ENCODE assay signal across 8 cellular contexts in genomic region chr3:131381445-131382291, GRCh38. TPM values are rescaled to one million over a fixed set of nuclear protein-coding genes. Genes with fewer than 3 reads are reported as not detected.
A peak's percentile ranks its signal among the peaks of the same experiment; 100 is the strongest.
DNase-seq lines count a peak whose midpoint lies in the region; ATAC-seq and TF ChIP-seq lines count a peak whose summit lies in the region.

TSS of gene NUDT16 (plus strand) at chr3:131381774. CDS start at chr3:131381805, 31 bp downstream.

- H3K36me3 ChIP-seq in A673 (ENCODE audit: insufficient read depth, low read length, poor library complexity, severe bottlenecking): no peaks in the 10 kb centered on the region

- H3K4me1 Mint-ChIP-seq in WTC11: peaks cover 15% of the 10 kb centered on the region

- intact Hi-C loops in A673 (cut with micrococcal nuclease; ENCODE audit: unreplicated experiment): no loop called here

- TF ChIP-seq CTCF in A673 (conservative IDR thresholded peaks at IDR 0.05; ENCODE audit: low read depth, low read length) (no peak), WTC11 (IDR thresholded peaks at IDR 0.05) (no peak), cardiac fibroblast (IDR thresholded peaks at IDR 0.05; ENCODE audit: low read depth, low read length) (no peak)

- POLR2A ChIA-PET in A673 (lab: Charles Lee; ENCODE audit: low non-redundant PET) (no interaction called here), WTC11 (lab: Charles Lee) (interaction anchor here (0.5 to 2.1 kb wide), 11 partner anchors 10 to 634 kb away, joined by 3 to 31 read pairs (median 4); partner anchors contain the start of gene ATP2C1)

- H3K27ac Mint-ChIP-seq in WTC11: peak within 1 kb of the TSS; percentile 97

- ATAC-seq in GM18867 (IDR thresholded peaks at IDR 0.05; ENCODE audit: unreplicated experiment) (peak; percentile 98), HG03097 (IDR thresholded peaks at IDR 0.05; ENCODE audit: low FRiP score, unreplicated experiment) (peak; percentile 99), WTC11 (peak; percentile 97)

- H3K9me3 ChIP-seq in A673 (ENCODE audit: low read depth, low read length, poor library complexity, severe bottlenecking): no peaks in the 10 kb centered on the region

- peaks cover 16% of the 10 kb centered on the region for H3K36me3 Mint-ChIP-seq in WTC11

- no peak within 1 kb of the TSS for H3K27ac ChIP-seq in A673 (ENCODE audit: low read depth, low read length, poor library complexity, severe bottlenecking)
- peak within 1 kb of the TSS; percentile 36 to 87 (median 77) for H3K27ac ChIP-seq in skin epidermis

- no peaks in the 10 kb centered on the region for H3K27me3 Mint-ChIP-seq in WTC11 (ENCODE audit: low read depth)

- no TSS peak for BruUV-seq in A673 (replicated peaks; lab: Mats Ljungman, UMichigan)

- H3K9me3 Mint-ChIP-seq in WTC11: no peaks in the 10 kb centered on the region

- H3K4me3 Mint-ChIP-seq in WTC11: peak within 1 kb of the TSS; percentile 94

- CTCF ChIA-PET in A673 (lab: Charles Lee): no interaction called here
- CTCF ChIA-PET in WTC11 (lab: Charles Lee): interaction anchor here (0.7 to 1.8 kb wide), 7 partner anchors 11 to 1106 kb away, joined by 3 to 5 read pairs (median 3); no protein-coding TSS in a partner anchor

- H3K4me1 ChIP-seq in A673 (ENCODE audit: insufficient read depth, low read length, poor library complexity, severe bottlenecking): no peaks in the 10 kb centered on the region

- H3K27me3 ChIP-seq in A673 (replicated peaks; ENCODE audit: insufficient read depth, low read depth, low read length, poor library complexity): peaks cover 9% of the 10 kb centered on the region

- H3K4me3 ChIP-seq in A673 (ENCODE audit: low read depth, low read length, poor library complexity, severe bottlenecking): peak within 1 kb of the TSS; percentile 34
- peak within 1 kb of the TSS; percentile 85 to 96 for H3K4me3 ChIP-seq in cardiac fibroblast (replicated peaks in 1 of 2; ENCODE audit: low read depth in 2 of 2, low read length in 2 of 2)
- H3K4me3 ChIP-seq in skin epidermis: peak within 1 kb of the TSS; percentile 79 to 97 (median 86)

- DNase-seq in A673 (ENCODE audit: low spot score) (peak; percentile 51), NCI-H2227 (lab: John Stamatoyannopoulos, UW; ENCODE audit: unreplicated experiment) (peak; percentile 96), WTC11 (ENCODE audit: low spot score) (peak; percentile 100), cardiac fibroblast (ENCODE audit: low read depth in 2 of 2) (peak; percentile 99 to 100), iPS-NIHi11 (ENCODE audit: low spot score) (peak; percentile 98)

TF ChIP-seq in WTC11, 78 proteins besides CTCF, POLR2A, EP300 and RAD21 (continues in another document):
- TF ChIP-seq SMAD3 (CRISPR knock-in tag; IDR thresholded peaks at IDR 0.05; ENCODE audit: borderline replicate concordance) (no peak; the same call in 1 of the 2 replicates), MAX (CRISPR knock-in tag; IDR thresholded peaks at IDR 0.05) (peak; percentile 83), GTF2I (CRISPR knock-in tag; conservative IDR thresholded peaks at IDR 0.05) (no peak), PRDM15 (CRISPR knock-in tag; IDR thresholded peaks at IDR 0.05) (peak; percentile 27; the same call in 1 of the 2 replicates), AR (CRISPR knock-in tag; IDR thresholded peaks at IDR 0.05) (no peak), RORB (CRISPR knock-in tag; IDR thresholded peaks at IDR 0.05) (no peak), E2F4 (CRISPR knock-in tag; IDR thresholded peaks at IDR 0.05; ENCODE audit: borderline replicate concordance, low read depth) (no peak), PRRX2 (CRISPR knock-in tag; IDR thresholded peaks at IDR 0.05) (no peak), AFF4 (CRISPR knock-in tag; IDR thresholded peaks at IDR 0.05; ENCODE audit: borderline replicate concordance) (0 out of 2 replicates have a peak, but pooled peaks have one; percentile 26)

RNA-seq across cellular contexts. Expression of gene NUDT16, which starts in this region (rescaled TPM):
- total RNA-seq in A673 (2021): 0.24 and 0.59 TPM in 2 replicates
- 17.2 to 20.3 TPM (median 18.6 TPM) in 3 replicates for total RNA-seq in WTC11 (2021)

Comparison
In these comparisons a context has a peak if more than half of its experiments do, and no peak if none do; other contexts are left out.
1. RNA of gene NUDT16 (total RNA-seq): 17.2 to 20.3 TPM in WTC11; 0.24 to 0.59 TPM in A673; every median in the first group is over 10 times any median in the second.
2. Peak in DNase-seq and H3K4me3 ChIP-seq in A673; RNA of the gene not detected or under 1 TPM.
3. H3K4me3 ChIP-seq: peak in every context shown above with its lines; median percentile 90 in cardiac fibroblast; 86 in skin epidermis; 34 in A673.
4. Peak in every context shown above with its lines, with median percentiles within 50 percentile points of each other: DNase-seq and ATAC-seq.